22 cellular contexts compared by ENCODE assay signal in genomic region chr12:85179680-85180300, GRCh38.
DNase-seq lines count a peak whose midpoint lies in the region; ATAC-seq, FAIRE-seq and TF ChIP-seq lines count a peak whose summit lies in the region.
"Had no signal": no experiment of that assay in that cellular context is flagged by ENCODE, and none has a peak within 500 bp of the region (broad histone marks: within the 10 kb centered on the region; RNA-seq: fewer than 3 reads in every experiment).

No MANE protein-coding gene starts in this region.

- no peak overlapping the region for H2BK15ac ChIP-seq in IMR-90 (ENCODE audit: low read depth, low read length)

- TF ChIP-seq CTCF in IMR-90 (conservative IDR thresholded peaks at IDR 0.05; ENCODE audit: low read depth, low read length) (no peak), astrocyte (IDR thresholded peaks at IDR 0.05; ENCODE audit: insufficient read depth, low read depth, low read length) (no peak), fibroblast of pulmonary artery (IDR thresholded peaks at IDR 0.05; ENCODE audit: low read length, missing control alignments) (no peak), retinal pigment epithelial cell (conservative IDR thresholded peaks at IDR 0.05; ENCODE audit: low read depth, low read length) (no peak), progenitor cell of endocrine pancreas (IDR thresholded peaks at IDR 0.05; ENCODE audit: unreplicated experiment) (no peak)

- no peak overlapping the region for H4K8ac ChIP-seq in IMR-90 (ENCODE audit: low read depth in 2 of 2, low read length in 2 of 2)

- H3K14ac ChIP-seq in IMR-90 (replicated peaks; ENCODE audit: low read depth, low read length) = no peak overlapping the region

- no peaks in the 10 kb centered on the region for H3K9me3 Mint-ChIP-seq in astrocyte (ENCODE audit: unreplicated experiment)
- peaks cover 2% of the 10 kb centered on the region for H3K9me3 Mint-ChIP-seq in progenitor cell of endocrine pancreas (ENCODE audit: low read depth)
- H3K9me3 Mint-ChIP-seq: activated naive CD8-positive, alpha-beta T cell treated with anti-CD3 and anti-CD28 coated beads, Interleukin-2, amount 50 U/mL, for 24 hours; activated T-helper 17 cell treated with anti-CD3 and anti-CD28 coated beads, Interleukin-2, amount 50 U/mL, for 72 hours; IgD-negative memory B cell had no signal

- CTCF ChIA-PET in IMR-90 (lab: Yijun Ruan, JAX) = no interaction called here

- H2AFZ ChIP-seq in IMR-90 (replicated peaks; ENCODE audit: low read length, poor library complexity) = no peak overlapping the region
- no peak overlapping the region for H2AFZ ChIP-seq in astrocyte (ENCODE audit: low read depth, low read length)

- H3K27me3 Mint-ChIP-seq in astrocyte (ENCODE audit: low read depth, unreplicated experiment) (no peaks in the 10 kb centered on the region), progenitor cell of endocrine pancreas (no peaks in the 10 kb centered on the region)
- H3K27me3 Mint-ChIP-seq: activated naive CD8-positive, alpha-beta T cell treated with anti-CD3 and anti-CD28 coated beads, Interleukin-2, amount 50 U/mL, for 24 hours; activated T-helper 17 cell treated with anti-CD3 and anti-CD28 coated beads, Interleukin-2, amount 50 U/mL, for 72 hours; IgD-negative memory B cell had no signal

- no peaks in the 10 kb centered on the region for H3K9me1 ChIP-seq in IMR-90 (ENCODE audit: insufficient read depth, low read length)

- POLR2A ChIA-PET in IMR-90 (lab: Charles Lee; ENCODE audit: unreplicated experiment) = no interaction called here

- no peak overlapping the region for H2AK9ac ChIP-seq in IMR-90 (replicated peaks; ENCODE audit: low read depth, low read length, poor library complexity)

- H3K4me3 ChIP-seq in IMR-90 (ENCODE audit: insufficient read depth, low read depth, low read length) (no peak overlapping the region), astrocyte (ENCODE audit: insufficient read depth, low read depth, low read length) (no peak overlapping the region), fibroblast of pulmonary artery (replicated peaks; ENCODE audit: low read depth, low read length) (no peak overlapping the region), retinal pigment epithelial cell (ENCODE audit: low read length) (no peak overlapping the region)
- H3K4me3 ChIP-seq: lower lobe of right lung, ovary, SJSA1 had no signal

- H3K9ac ChIP-seq in IMR-90 (ENCODE audit: low read depth, low read length) = no peak overlapping the region
- H3K9ac ChIP-seq in astrocyte (ENCODE audit: low read length) = no peak overlapping the region

- H3K4me3 Mint-ChIP-seq in astrocyte (ENCODE audit: unreplicated experiment) (no peak overlapping the region), progenitor cell of endocrine pancreas (ENCODE audit: low read depth) (no peak overlapping the region)
- H3K4me3 Mint-ChIP-seq: activated naive CD8-positive, alpha-beta T cell treated with anti-CD3 and anti-CD28 coated beads, Interleukin-2, amount 50 U/mL, for 24 hours; activated T-helper 17 cell treated with anti-CD3 and anti-CD28 coated beads, Interleukin-2, amount 50 U/mL, for 72 hours; IgD-negative memory B cell had no signal

- H4K5ac ChIP-seq in IMR-90 (ENCODE audit: low read depth, low read length) = no peak overlapping the region

- H3K9me3 ChIP-seq in IMR-90 (ENCODE audit: control insufficient read depth, insufficient read depth, low read length) = no peaks in the 10 kb centered on the region
- H3K9me3 ChIP-seq in astrocyte (ENCODE audit: insufficient read depth, low read depth, low read length) = no peaks in the 10 kb centered on the region
- H3K9me3 ChIP-seq: lower lobe of right lung, ovary, SJSA1 had no signal

- WGBS in IMR-90 (ENCODE audit: extremely low coverage in 2 of 2, insufficient read length in 1 of 2), 2 experiments = no CpG with 5 or more reads among the region's 2 CpGs

- H3K27ac Mint-ChIP-seq in astrocyte (ENCODE audit: unreplicated experiment) (no peak overlapping the region), progenitor cell of endocrine pancreas (no peak overlapping the region)
- H3K27ac Mint-ChIP-seq: activated naive CD8-positive, alpha-beta T cell treated with anti-CD3 and anti-CD28 coated beads, Interleukin-2, amount 50 U/mL, for 24 hours; activated T-helper 17 cell treated with anti-CD3 and anti-CD28 coated beads, Interleukin-2, amount 50 U/mL, for 72 hours; IgD-negative memory B cell had no signal

- H3K4me1 ChIP-seq in IMR-90 (ENCODE audit: control insufficient read depth, insufficient read depth, low read length) = no peaks in the 10 kb centered on the region
- H3K4me1 ChIP-seq in astrocyte (ENCODE audit: insufficient read depth, low read length) = no peaks in the 10 kb centered on the region
- H3K4me1 ChIP-seq: lower lobe of right lung, SJSA1 had no signal

- TF ChIP-seq POLR2A in IMR-90 (IDR thresholded peaks at IDR 0.05; ENCODE audit: low read depth, low read length) = no peak

- ATAC-seq in IMR-90 (ENCODE audit: low read depth) (no peak), HG03442 (IDR thresholded peaks at IDR 0.05; ENCODE audit: unreplicated experiment) (no peak)
- ATAC-seq: activated naive CD8-positive, alpha-beta T cell treated with anti-CD3 and anti-CD28 coated beads, Interleukin-2, amount 50 U/mL, for 24 hours; activated T-helper 17 cell treated with anti-CD3 and anti-CD28 coated beads, Interleukin-2, amount 50 U/mL, for 72 hours; lower lobe of right lung had no signal

- no peak overlapping the region for H2BK20ac ChIP-seq in IMR-90 (ENCODE audit: low read depth, low read length)

- dilution Hi-C loops in IMR-90 (cut with HindIII; ENCODE audit: low sequenced_read_pairs, unreplicated experiment) = no loop called here

- TF ChIP-seq RAD21 in IMR-90 (IDR thresholded peaks at IDR 0.05; ENCODE audit: low read length) = no peak

- no peak overlapping the region for H3K18ac ChIP-seq in IMR-90 (ENCODE audit: low read depth, low read length)

- H3K23ac ChIP-seq in IMR-90 (ENCODE audit: low read depth, low read length) = no peak overlapping the region

- H2AK5ac ChIP-seq in IMR-90 (ENCODE audit: low read depth, low read length) = no peak overlapping the region

- H2BK5ac ChIP-seq in IMR-90 (ENCODE audit: low read depth, low read length, poor library complexity, severe bottlenecking) = no peak overlapping the region

- no peaks in the 10 kb centered on the region for H3K79me1 ChIP-seq in IMR-90 (ENCODE audit: low read depth in 1 of 2, low read length in 2 of 2)

- no peak overlapping the region for H3K4ac ChIP-seq in IMR-90 (ENCODE audit: low read depth, low read length)

- H3K36me3 ChIP-seq in IMR-90 (ENCODE audit: control insufficient read depth, insufficient read depth, low read length) = no peaks in the 10 kb centered on the region
- no peaks in the 10 kb centered on the region for H3K36me3 ChIP-seq in astrocyte (ENCODE audit: insufficient read depth, low read length)
- H3K36me3 ChIP-seq: lower lobe of right lung, ovary, SJSA1 had no signal

- BruUV-seq in IMR-90 (replicated peaks; lab: Mats Ljungman, UMichigan) = no TSS peak

- H3K4me2 ChIP-seq in IMR-90 (ENCODE audit: low read depth, low read length) (no peak overlapping the region), astrocyte (ENCODE audit: low read length) (peak overlapping the region; percentile 6)

- H4K20me1 ChIP-seq in IMR-90 (ENCODE audit: insufficient read depth, low read length) (no peaks in the 10 kb centered on the region), astrocyte (ENCODE audit: insufficient read depth, low read length) (no peaks in the 10 kb centered on the region)

- no peak overlapping the region for H3K27ac ChIP-seq in IMR-90 (ENCODE audit: insufficient read depth, low read length)
- H3K27ac ChIP-seq in astrocyte (ENCODE audit: low read depth, low read length) = no peak overlapping the region
- H3K27ac ChIP-seq: lower lobe of right lung, ovary, SJSA1 had no signal

- DNase-seq in IMR-90 (peak; percentile 0), astrocyte (ENCODE audit: low read depth) (peak; percentile 57), fibroblast of pulmonary artery (ENCODE audit: low read depth) (peak; percentile 63), retinal pigment epithelial cell (ENCODE audit: low read depth) (peak; percentile 31), SIG-M5 (lab: John Stamatoyannopoulos, UW) (no peak), progenitor cell of endocrine pancreas (ENCODE audit: low spot score, unreplicated experiment) (no peak)
- DNase-seq: activated CD4-positive, CD25-positive, alpha-beta regulatory T cell treated with anti-CD3 and anti-CD28 coated beads, Interleukin-2, amount 50 U/mL, for 72 hours; activated naive CD8-positive, alpha-beta T cell treated with anti-CD3 and anti-CD28 coated beads, Interleukin-2, amount 50 U/mL, for 24 hours; Calu3; glutamatergic neuron; lower lobe of right lung; MV-4-11; NCI-H526; ovary; T1000 had no signal

- FAIRE-seq in astrocyte (lab: Jason Lieb, UNC) = peak; percentile 34
- FAIRE-seq: GM19239, H54, urothelium cell line had no signal

- in situ Hi-C loops in IMR-90 (cut with MboI; ENCODE audit: low sequenced_read_pairs) = no loop called here

- H3K79me2 ChIP-seq in astrocyte (ENCODE audit: insufficient read depth, low read length) = no peaks in the 10 kb centered on the region

- H3K56ac ChIP-seq in IMR-90 (ENCODE audit: extremely low read depth, insufficient read depth, low read length) = no peak overlapping the region

- H3K4me1 Mint-ChIP-seq in astrocyte (ENCODE audit: low read depth, unreplicated experiment) = no peaks in the 10 kb centered on the region
- no peaks in the 10 kb centered on the region for H3K4me1 Mint-ChIP-seq in progenitor cell of endocrine pancreas (ENCODE audit: low read depth)
- H3K4me1 Mint-ChIP-seq: activated naive CD8-positive, alpha-beta T cell treated with anti-CD3 and anti-CD28 coated beads, Interleukin-2, amount 50 U/mL, for 24 hours; activated T-helper 17 cell treated with anti-CD3 and anti-CD28 coated beads, Interleukin-2, amount 50 U/mL, for 72 hours; IgD-negative memory B cell had no signal

- H2BK120ac ChIP-seq in IMR-90 (ENCODE audit: low read depth, low read length) = no peak overlapping the region

- H4K91ac ChIP-seq in IMR-90 (ENCODE audit: insufficient read depth, low read depth, low read length) = no peak overlapping the region

- H3K36me3 Mint-ChIP-seq in astrocyte (ENCODE audit: low read depth, unreplicated experiment) (no peaks in the 10 kb centered on the region), progenitor cell of endocrine pancreas (ENCODE audit: insufficient read depth) (no peaks in the 10 kb centered on the region)
- H3K36me3 Mint-ChIP-seq: IgD-negative memory B cell had no signal

- H3K27me3 ChIP-seq in IMR-90 (ENCODE audit: control insufficient read depth, insufficient read depth, low read length) (no peaks in the 10 kb centered on the region), astrocyte (ENCODE audit: insufficient read depth, low read length) (no peaks in the 10 kb centered on the region)
- H3K27me3 ChIP-seq: ovary, SJSA1 had no signal

- intact Hi-C loops in IMR-90 (cut with micrococcal nuclease) = no loop called here

TF ChIP-seq in IMR-90, 13 proteins besides CTCF, POLR2A, EP300 and RAD21 (continues in another document):
- TF ChIP-seq NFE2L2 (IDR thresholded peaks at IDR 0.05; ENCODE audit: low read depth, low read length) = no peak
- TF ChIP-seq MAFK (IDR thresholded peaks at IDR 0.05; ENCODE audit: low read depth, low read length) = no peak
- TF ChIP-seq BHLHE40 (IDR thresholded peaks at IDR 0.05; ENCODE audit: low read depth, low read length) = no peak
- no peak for TF ChIP-seq MAZ (IDR thresholded peaks at IDR 0.05; ENCODE audit: borderline replicate concordance, low read depth, low read length)
- no peak for TF ChIP-seq CEBPB (IDR thresholded peaks at IDR 0.05; ENCODE audit: low read depth, low read length)

Comparison
In these comparisons a context has a peak if more than half of its experiments do, and no peak if none do; other contexts are left out.
1. DNase-seq: peak in IMR-90 (single experiment), astrocyte (single experiment), fibroblast of pulmonary artery (single experiment) and retinal pigment epithelial cell (single experiment); none in SIG-M5 (single experiment) and progenitor cell of endocrine pancreas (single experiment).